Comparison of ENCODE assay signal across 15 cellular contexts in the genomic region with DNA sequence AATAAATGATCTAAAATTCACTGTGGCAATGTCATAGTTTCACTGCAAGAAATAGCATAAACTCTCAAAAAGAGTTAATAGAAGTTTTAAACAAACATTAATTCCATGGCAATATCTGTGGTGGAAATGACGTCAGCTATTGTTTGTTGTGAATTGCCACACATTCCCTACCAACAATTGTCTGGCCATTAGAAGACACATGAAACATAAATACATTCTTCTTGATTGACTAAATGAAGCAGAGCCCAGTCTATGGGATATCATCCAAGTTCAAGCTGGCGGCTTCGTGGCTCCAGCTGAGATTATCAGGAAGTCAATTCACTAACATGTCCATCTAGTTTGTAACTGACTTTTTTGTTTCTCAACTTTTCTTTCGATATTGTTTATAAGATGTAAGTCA.
DNase-seq lines count a peak whose midpoint lies in the region; ATAC-seq and TF ChIP-seq lines count a peak whose summit lies in the region.
"Had no signal": no experiment of that assay in that cellular context is flagged by ENCODE, and none has a peak within 500 bp of the region (broad histone marks: within the 10 kb centered on the region; RNA-seq: fewer than 3 reads in every experiment).

No MANE protein-coding gene starts in this region.

- no peaks in the 10 kb centered on the region for H3K9me3 ChIP-seq in adipocyte (ENCODE audit: control insufficient read depth, low read length)
- H3K9me3 ChIP-seq: gastrocnemius medialis had no signal

- no peak overlapping the region for H3K9ac ChIP-seq in adipocyte (ENCODE audit: low read length)
- H3K9ac ChIP-seq: KMS-11 had no signal

- H3K4me1 ChIP-seq in adipocyte (ENCODE audit: control insufficient read depth, insufficient read depth, low read length), result peaks cover 23% of the 10 kb centered on the region
- H3K4me1 ChIP-seq: gastrocnemius medialis had no signal

- TF ChIP-seq CTCF in foreskin fibroblast (IDR thresholded peaks at IDR 0.05; ENCODE audit: low read depth, low read length), result no peak

- ATAC-seq in sciatic nerve, result no peak
- no peak for ATAC-seq in GM21526 (IDR thresholded peaks at IDR 0.05; ENCODE audit: low FRiP score, unreplicated experiment)
- ATAC-seq: gastrocnemius medialis; naive thymus-derived CD8-positive, alpha-beta T cell had no signal

- H3K36me3 ChIP-seq in adipocyte (ENCODE audit: control insufficient read depth, insufficient read depth, low read length, severe bottlenecking), result peaks cover 18% of the 10 kb centered on the region
- H3K36me3 ChIP-seq: gastrocnemius medialis had no signal

- H3K4me3 ChIP-seq in adipocyte (ENCODE audit: low read length) (no peak overlapping the region), foreskin fibroblast (ENCODE audit: low read depth in 1 of 2, low read length in 2 of 2) (no peak overlapping the region)
- H3K4me3 ChIP-seq: gastrocnemius medialis, smooth muscle cell had no signal

- no peaks in the 10 kb centered on the region for H3K27me3 ChIP-seq in adipocyte (replicated peaks; ENCODE audit: control insufficient read depth, insufficient read depth, low read length)
- H3K27me3 ChIP-seq: gastrocnemius medialis had no signal

- DNase-seq in GM04503 (ENCODE audit: low read depth) (peak; percentile 97), adipocyte (ENCODE audit: low read depth) (peak; percentile 51), foreskin fibroblast (peak; percentile 91 to 92), pulmonary artery endothelial cell (ENCODE audit: low read depth, low spot score) (peak; percentile 90), D341Med (ENCODE audit: low spot score) (no peak), T1000 (lab: John Stamatoyannopoulos, UW) (no peak), sciatic nerve (ENCODE audit: low spot score) (no peak)
- DNase-seq: activated naive CD4-positive, alpha-beta T cell treated with anti-CD3 and anti-CD28 coated beads for 36 hours; gastrocnemius medialis; naive thymus-derived CD8-positive, alpha-beta T cell; NCI-H1694; NCI-H69 had no signal

- intact Hi-C loops in sciatic nerve (cut with DNase I), result no loop called here

Comparison
In these comparisons a context has a peak if more than half of its experiments do, and no peak if none do; other contexts are left out.
1. DNase-seq: peak in GM04503 (single experiment), adipocyte (single experiment), foreskin fibroblast (2 of 2) and pulmonary artery endothelial cell (single experiment); none in D341Med (single experiment), T1000 (single experiment) and sciatic nerve (single experiment).